In genomic region chr10:60942604-60943269, GRCh38 we compare ENCODE assay signal across 2 cellular contexts.
TF ChIP-seq lines count a peak whose summit lies in the region.

No MANE protein-coding gene starts in this region.

TF ChIP-seq in HCT116, 20 proteins besides CTCF, POLR2A, EP300 and RAD21:
- TF ChIP-seq ZBTB33 (IDR thresholded peaks at IDR 0.05; ENCODE audit: extremely low read depth, insufficient replicate concordance, low read length) (no peak), EZH2phosphoT487 (IDR thresholded peaks at IDR 0.05; ENCODE audit: borderline replicate concordance) (no peak), YY1 (IDR thresholded peaks at IDR 0.05; ENCODE audit: extremely low read depth, insufficient replicate concordance, low read depth, low read length) (no peak), SRF (IDR thresholded peaks at IDR 0.05; ENCODE audit: low read depth) (no peak), MAX (IDR thresholded peaks at IDR 0.05) (no peak)

TF ChIP-seq in HepG2, 621 proteins besides CTCF, POLR2A, EP300 and RAD21 (continues in another document):
- no peak for TF ChIP-seq TEAD3 (CRISPR knock-in tag; optimal IDR thresholded peaks at IDR 0.05; ENCODE audit: borderline replicate concordance)
- TF ChIP-seq ZBTB43 (CRISPR knock-in tag; conservative IDR thresholded peaks at IDR 0.05): no peak
- TF ChIP-seq TAF1 (CRISPR knock-in tag; IDR thresholded peaks at IDR 0.05): no peak
- TF ChIP-seq ZNF232 (CRISPR knock-in tag; IDR thresholded peaks at IDR 0.05; ENCODE audit: borderline replicate concordance): no peak
- no peak for TF ChIP-seq MTF1 (CRISPR knock-in tag; IDR thresholded peaks at IDR 0.05)
- TF ChIP-seq ZKSCAN5 (CRISPR knock-in tag; IDR thresholded peaks at IDR 0.05): no peak
- peak; percentile 29; the same call in 1 of the 2 replicates for TF ChIP-seq FOXA1 (IDR thresholded peaks at IDR 0.05)
- no peak for TF ChIP-seq FOXA1 (CRISPR knock-in tag; IDR thresholded peaks at IDR 0.05)
- peak; percentile 47 for TF ChIP-seq PITX1 (CRISPR knock-in tag; IDR thresholded peaks at IDR 0.05)
- TF ChIP-seq ZNF776 (CRISPR knock-in tag; IDR thresholded peaks at IDR 0.05): no peak
- no peak for TF ChIP-seq CREB3 (CRISPR knock-in tag; IDR thresholded peaks at IDR 0.05)
- peak; percentile 55; the same call in 1 of the 2 replicates for TF ChIP-seq ZNF609 (CRISPR knock-in tag; IDR thresholded peaks at IDR 0.05; ENCODE audit: borderline replicate concordance)
- peak; percentile 36 for TF ChIP-seq ASH2L (IDR thresholded peaks at IDR 0.05; ENCODE audit: insufficient read length, low read depth, low read length)
- no peak for TF ChIP-seq SRF (IDR thresholded peaks at IDR 0.05; ENCODE audit: low read depth, low read length)
- TF ChIP-seq ZFP36L1 (CRISPR knock-in tag; IDR thresholded peaks at IDR 0.05): no peak
- TF ChIP-seq TSC22D2 (CRISPR knock-in tag; IDR thresholded peaks at IDR 0.05; ENCODE audit: borderline replicate concordance): no peak
- peak in 1 of 2 experiments; percentile 11; a peak in 1 of 4 replicates for TF ChIP-seq REST (IDR thresholded peaks at IDR 0.05; ENCODE audit: borderline replicate concordance in 1 of 2, low read depth in 1 of 2, low read length in 2 of 2)
- no peak for TF ChIP-seq MTERF4 (CRISPR knock-in tag; IDR thresholded peaks at IDR 0.05)
- no peak for TF ChIP-seq FOXP1 (IDR thresholded peaks at IDR 0.05)
- TF ChIP-seq FOXP1 (CRISPR knock-in tag; IDR thresholded peaks at IDR 0.05): peak; percentile 86
- TF ChIP-seq MAFG (CRISPR knock-in tag; IDR thresholded peaks at IDR 0.05): no peak
- TF ChIP-seq CBX2 (IDR thresholded peaks at IDR 0.05; ENCODE audit: low read depth, low read length): no peak
- TF ChIP-seq CBX2 (CRISPR knock-in tag; IDR thresholded peaks at IDR 0.05; ENCODE audit: low read depth): no peak
- TF ChIP-seq BCL3 (CRISPR knock-in tag; IDR thresholded peaks at IDR 0.05): no peak
- no peak for TF ChIP-seq NR2F1 (CRISPR knock-in tag; IDR thresholded peaks at IDR 0.05)
- TF ChIP-seq ZNF362 (CRISPR knock-in tag; IDR thresholded peaks at IDR 0.05; ENCODE audit: borderline replicate concordance): peak; percentile 27; the same call in 1 of the 2 replicates
- TF ChIP-seq ATF4 (CRISPR knock-in tag; IDR thresholded peaks at IDR 0.05): no peak
- no peak for TF ChIP-seq FOXO4 (CRISPR knock-in tag; conservative IDR thresholded peaks at IDR 0.05)
- no peak for TF ChIP-seq ZNF775 (CRISPR knock-in tag; IDR thresholded peaks at IDR 0.05; ENCODE audit: borderline replicate concordance)
- TF ChIP-seq ZNF782 (CRISPR knock-in tag; IDR thresholded peaks at IDR 0.05; ENCODE audit: borderline replicate concordance): no peak
- no peak for TF ChIP-seq ZBTB7B (CRISPR knock-in tag; IDR thresholded peaks at IDR 0.05)
- peak; percentile 50; the same call in 1 of the 2 replicates for TF ChIP-seq GATAD2A (CRISPR knock-in tag; IDR thresholded peaks at IDR 0.05)
- TF ChIP-seq DDIT3 (CRISPR knock-in tag; IDR thresholded peaks at IDR 0.05): no peak
- peak; percentile 56; the same call in 1 of the 2 replicates for TF ChIP-seq ARID5B (CRISPR knock-in tag; IDR thresholded peaks at IDR 0.05)
- TF ChIP-seq RARA (CRISPR knock-in tag; IDR thresholded peaks at IDR 0.05): peak; percentile 28; the same call in 1 of the 2 replicates
- TF ChIP-seq NFYB (CRISPR knock-in tag; IDR thresholded peaks at IDR 0.05): no peak
- 0 out of 2 replicates have a peak, but pooled peaks have one; percentile 17 for TF ChIP-seq ZNF501 (CRISPR knock-in tag; IDR thresholded peaks at IDR 0.05)
